Comparison of ENCODE assay signal across 9 cellular contexts in genomic region chr3:4866841-4867240, GRCh38.
DNase-seq lines count a peak whose midpoint lies in the region; ATAC-seq and TF ChIP-seq lines count a peak whose summit lies in the region.
"Had no signal": no experiment of that assay in that cellular context is flagged by ENCODE, and none has a peak within 500 bp of the region (broad histone marks: within the 10 kb centered on the region; RNA-seq: fewer than 3 reads in every experiment).

No MANE protein-coding gene starts in this region.

- H3K27me3 ChIP-seq in muscle layer of colon (ENCODE audit: control insufficient read depth in 1 of 2, insufficient read depth in 2 of 2, low read length in 2 of 2): no peaks in the 10 kb centered on the region

- H3K27ac ChIP-seq in muscle layer of colon (ENCODE audit: low read depth, low read length): peak overlapping the region; percentile 41

- H3K9ac ChIP-seq in muscle layer of colon (ENCODE audit: low read length): peak overlapping the region; percentile 4

- H3K4me1 ChIP-seq in muscle layer of colon (ENCODE audit: insufficient read depth, low read length): peaks cover 15% of the 10 kb centered on the region

- peak; percentile 25 for DNase-seq in AG20443 (ENCODE audit: low spot score)
- peak; percentile 1 for DNase-seq in LoVo (ENCODE audit: low spot score)
- peak; percentile 16 for DNase-seq in cerebellar cortex (ENCODE audit: low spot score)
- DNase-seq in HuH-7.5 (ENCODE audit: low spot score): no peak
- DNase-seq in ureter (ENCODE audit: low spot score): no peak
- DNase-seq in GM20000 (ENCODE audit: low spot score): no peak

- H3K36me3 ChIP-seq in muscle layer of colon (ENCODE audit: insufficient read depth, low read length): no peaks in the 10 kb centered on the region

- no peak for TF ChIP-seq CTCF in GM20000 (IDR thresholded peaks at IDR 0.05; ENCODE audit: extremely low read depth, missing control alignments)

- no peak overlapping the region for H3K4me3 ChIP-seq in muscle layer of colon (ENCODE audit: low read depth in 1 of 2, low read length in 2 of 2)
- H3K4me3 ChIP-seq: GM12878 had no signal

- ATAC-seq in HG02623 (IDR thresholded peaks at IDR 0.05; ENCODE audit: unreplicated experiment): no peak
- ATAC-seq: GM12878 had no signal

- no peaks in the 10 kb centered on the region for H3K9me3 ChIP-seq in muscle layer of colon (ENCODE audit: low read length)

Comparison
In these comparisons a context has a peak if more than half of its experiments do, and no peak if none do; other contexts are left out.
1. DNase-seq: peak in AG20443 (single experiment), LoVo (single experiment) and cerebellar cortex (single experiment); none in HuH-7.5 (single experiment), ureter (single experiment) and GM20000 (single experiment).